In the genomic region with DNA sequence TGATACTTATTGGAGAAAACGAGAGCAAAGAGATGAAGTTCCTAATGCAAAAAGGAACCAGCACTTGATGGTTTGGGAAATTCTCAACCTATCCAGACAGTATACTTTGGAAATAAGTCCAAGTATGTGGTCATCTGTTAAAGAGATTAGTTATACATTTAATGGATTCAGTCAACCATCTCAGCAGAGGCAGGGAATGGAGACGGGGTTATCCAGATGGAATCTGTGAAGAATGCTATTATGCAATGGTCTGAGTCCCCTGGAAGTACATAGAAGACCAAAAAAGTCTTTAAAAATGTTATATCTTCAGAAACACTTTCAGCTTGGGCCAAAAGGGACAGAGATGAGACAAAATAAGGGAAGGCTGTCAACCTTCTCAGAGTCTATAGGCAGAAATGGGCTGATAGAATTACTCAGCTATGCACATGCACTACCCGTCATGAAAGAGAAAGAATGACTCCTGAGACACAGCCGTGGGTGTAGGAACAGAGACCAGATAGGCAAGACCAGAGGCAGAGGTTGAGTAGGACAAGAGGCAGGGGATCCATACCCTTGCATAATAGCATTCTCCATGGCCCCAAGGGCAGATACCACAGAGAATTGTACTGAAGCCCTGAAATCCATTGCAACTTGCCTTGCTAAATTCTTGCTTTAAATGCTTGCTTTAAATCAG, we compare ENCODE assay signal across 24 cellular contexts.
DNase-seq lines count a peak whose midpoint lies in the region; ATAC-seq and TF ChIP-seq lines count a peak whose summit lies in the region.
"Had no signal": no experiment of that assay in that cellular context is flagged by ENCODE, and none has a peak within 500 bp of the region (broad histone marks: within the 10 kb centered on the region; RNA-seq: fewer than 3 reads in every experiment).

No MANE protein-coding gene starts in this region.

- no peak for TF ChIP-seq CTCF in fibroblast of the aortic adventitia (IDR thresholded peaks at IDR 0.05; ENCODE audit: insufficient read depth, low read length)
- no peak for TF ChIP-seq CTCF in retinal pigment epithelial cell (conservative IDR thresholded peaks at IDR 0.05; ENCODE audit: low read depth, low read length)

- H3K4me3 ChIP-seq in fibroblast of the aortic adventitia (ENCODE audit: low read depth, low read length): no peak overlapping the region
- no peak overlapping the region for H3K4me3 ChIP-seq in retinal pigment epithelial cell (ENCODE audit: low read length)
- H3K4me3 ChIP-seq: BLaER1 treated with 17β-estradiol and CSF1 and Interleukin-3, amounts not matched to agents 10 nM and 100 nM; lower lobe of right lung had no signal

- ATAC-seq in GM19023 (IDR thresholded peaks at IDR 0.05; ENCODE audit: unreplicated experiment): peak; percentile 50
- ATAC-seq in HG03520 (IDR thresholded peaks at IDR 0.05; ENCODE audit: unreplicated experiment): peak; percentile 59
- ATAC-seq: HepG2, lower lobe of right lung, PC-3, right cardiac atrium, Right ventricle myocardium inferior had no signal

- DNase-seq in fibroblast of the aortic adventitia (ENCODE audit: low read depth) (peak; percentile 4), retinal pigment epithelial cell (ENCODE audit: low read depth) (peak; percentile 57), LoVo (ENCODE audit: low spot score) (no peak), NCI-H2171 (lab: John Stamatoyannopoulos, UW) (no peak)
- no peak for DNase-seq in activated CD4-positive, alpha-beta T cell treated with anti-CD3 and anti-CD28 coated beads, Interleukin-2, amount 50 U/mL, for 48 hours
- DNase-seq: activated CD4-positive, alpha-beta T cell treated with anti-CD3 and anti-CD28 coated beads for 4 hours; activated T-cell treated with anti-CD3 and anti-CD28 coated beads, Interleukin-2, amount 50 U/mL, for 24 hours; Caco-2; dermis blood vessel endothelial cell; Kasumi-1; lower lobe of right lung; MV-4-11; NCI-H146; NCI-H446 treated with DMSO at 0.1 percent for 48 hours; PC-3; right cardiac atrium; stimulated activated CD4-positive, alpha-beta T cell treated with anti-CD3 and anti-CD28 coated beads, Interleukin-12 subunit alpha, Interleukin-12 subunit beta, amount 100 ng/mL, for 4 hours; stimulated activated CD4-positive, alpha-beta T cell treated with anti-CD3 and anti-CD28 coated beads, Interleukin-4, amount 100 ng/mL, for 1 hour; trophoblast cell had no signal

Comparison
In these comparisons a context has a peak if more than half of its experiments do, and no peak if none do; other contexts are left out.
1. DNase-seq: peak in fibroblast of the aortic adventitia (single experiment) and retinal pigment epithelial cell (single experiment); none in LoVo (single experiment), activated CD4-positive, alpha-beta T cell treated with anti-CD3 and anti-CD28 coated beads, Interleukin-2, amount 50 U/mL, for 48 hours (0 of 2) and NCI-H2171 (single experiment).